ENCODE assay signal across 1 cellular context in the genomic region with DNA sequence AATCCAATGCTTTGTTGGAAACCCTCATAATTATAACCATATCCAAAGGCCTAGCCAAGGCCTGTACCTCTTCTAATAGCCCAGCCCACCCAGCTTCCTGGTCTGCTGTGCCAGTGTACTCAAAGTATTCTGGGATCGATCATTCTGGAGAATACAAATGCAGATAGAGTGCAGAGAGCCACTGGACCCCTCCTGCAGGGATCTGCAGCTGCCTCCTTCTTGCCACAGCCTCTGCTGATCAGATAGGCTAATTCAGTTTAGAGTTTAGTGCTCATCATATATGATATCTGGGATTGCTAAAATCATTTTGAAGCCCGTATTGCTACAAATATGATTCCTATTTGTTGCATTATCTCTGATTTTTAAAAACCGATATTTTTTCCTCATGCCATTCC.
TF ChIP-seq lines count a peak whose summit lies in the region.

No MANE protein-coding gene starts in this region.

TF ChIP-seq in WTC11, 78 proteins besides CTCF, POLR2A, EP300 and RAD21 (continued from another document):
- TF ChIP-seq, protein P1, sequence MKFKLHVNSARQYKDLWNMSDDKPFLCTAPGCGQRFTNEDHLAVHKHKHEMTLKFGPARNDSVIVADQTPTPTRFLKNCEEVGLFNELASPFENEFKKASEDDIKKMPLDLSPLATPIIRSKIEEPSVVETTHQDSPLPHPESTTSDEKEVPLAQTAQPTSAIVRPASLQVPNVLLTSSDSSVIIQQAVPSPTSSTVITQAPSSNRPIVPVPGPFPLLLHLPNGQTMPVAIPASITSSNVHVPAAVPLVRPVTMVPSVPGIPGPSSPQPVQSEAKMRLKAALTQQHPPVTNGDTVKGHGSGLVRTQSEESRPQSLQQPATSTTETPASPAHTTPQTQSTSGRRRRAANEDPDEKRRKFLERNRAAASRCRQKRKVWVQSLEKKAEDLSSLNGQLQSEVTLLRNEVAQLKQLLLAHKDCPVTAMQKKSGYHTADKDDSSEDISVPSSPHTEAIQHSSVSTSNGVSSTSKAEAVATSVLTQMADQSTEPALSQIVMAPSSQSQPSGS (CRISPR knock-in tag; IDR thresholded peaks at IDR 0.05; ENCODE audit: borderline replicate concordance, low read depth): no peak
- no peak for TF ChIP-seq EMX1 (CRISPR knock-in tag; IDR thresholded peaks at IDR 0.05)
- no peak for TF ChIP-seq NFATC4 (CRISPR knock-in tag; IDR thresholded peaks at IDR 0.05)
- no peak for TF ChIP-seq SMAD4 (CRISPR knock-in tag; IDR thresholded peaks at IDR 0.05)
- TF ChIP-seq TP53 (CRISPR knock-in tag; IDR thresholded peaks at IDR 0.05): no peak
- TF ChIP-seq, protein P2, sequence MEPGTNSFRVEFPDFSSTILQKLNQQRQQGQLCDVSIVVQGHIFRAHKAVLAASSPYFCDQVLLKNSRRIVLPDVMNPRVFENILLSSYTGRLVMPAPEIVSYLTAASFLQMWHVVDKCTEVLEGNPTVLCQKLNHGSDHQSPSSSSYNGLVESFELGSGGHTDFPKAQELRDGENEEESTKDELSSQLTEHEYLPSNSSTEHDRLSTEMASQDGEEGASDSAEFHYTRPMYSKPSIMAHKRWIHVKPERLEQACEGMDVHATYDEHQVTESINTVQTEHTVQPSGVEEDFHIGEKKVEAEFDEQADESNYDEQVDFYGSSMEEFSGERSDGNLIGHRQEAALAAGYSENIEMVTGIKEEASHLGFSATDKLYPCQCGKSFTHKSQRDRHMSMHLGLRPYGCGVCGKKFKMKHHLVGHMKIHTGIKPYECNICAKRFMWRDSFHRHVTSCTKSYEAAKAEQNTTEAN (CRISPR knock-in tag; IDR thresholded peaks at IDR 0.05): no peak
- TF ChIP-seq, protein P3, sequence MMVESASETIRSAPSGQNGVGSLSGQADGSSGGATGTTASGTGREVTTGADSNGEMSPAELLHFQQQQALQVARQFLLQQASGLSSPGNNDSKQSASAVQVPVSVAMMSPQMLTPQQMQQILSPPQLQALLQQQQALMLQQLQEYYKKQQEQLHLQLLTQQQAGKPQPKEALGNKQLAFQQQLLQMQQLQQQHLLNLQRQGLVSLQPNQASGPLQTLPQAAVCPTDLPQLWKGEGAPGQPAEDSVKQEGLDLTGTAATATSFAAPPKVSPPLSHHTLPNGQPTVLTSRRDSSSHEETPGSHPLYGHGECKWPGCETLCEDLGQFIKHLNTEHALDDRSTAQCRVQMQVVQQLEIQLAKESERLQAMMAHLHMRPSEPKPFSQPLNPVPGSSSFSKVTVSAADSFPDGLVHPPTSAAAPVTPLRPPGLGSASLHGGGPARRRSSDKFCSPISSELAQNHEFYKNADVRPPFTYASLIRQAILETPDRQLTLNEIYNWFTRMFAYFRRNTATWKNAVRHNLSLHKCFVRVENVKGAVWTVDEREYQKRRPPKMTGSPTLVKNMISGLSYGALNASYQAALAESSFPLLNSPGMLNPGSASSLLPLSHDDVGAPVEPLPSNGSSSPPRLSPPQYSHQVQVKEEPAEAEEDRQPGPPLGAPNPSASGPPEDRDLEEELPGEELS (CRISPR knock-in tag; IDR thresholded peaks at IDR 0.05): no peak
- no peak for TF ChIP-seq ZNF396 (CRISPR knock-in tag; IDR thresholded peaks at IDR 0.05; ENCODE audit: borderline replicate concordance)
- TF ChIP-seq, protein P4, sequence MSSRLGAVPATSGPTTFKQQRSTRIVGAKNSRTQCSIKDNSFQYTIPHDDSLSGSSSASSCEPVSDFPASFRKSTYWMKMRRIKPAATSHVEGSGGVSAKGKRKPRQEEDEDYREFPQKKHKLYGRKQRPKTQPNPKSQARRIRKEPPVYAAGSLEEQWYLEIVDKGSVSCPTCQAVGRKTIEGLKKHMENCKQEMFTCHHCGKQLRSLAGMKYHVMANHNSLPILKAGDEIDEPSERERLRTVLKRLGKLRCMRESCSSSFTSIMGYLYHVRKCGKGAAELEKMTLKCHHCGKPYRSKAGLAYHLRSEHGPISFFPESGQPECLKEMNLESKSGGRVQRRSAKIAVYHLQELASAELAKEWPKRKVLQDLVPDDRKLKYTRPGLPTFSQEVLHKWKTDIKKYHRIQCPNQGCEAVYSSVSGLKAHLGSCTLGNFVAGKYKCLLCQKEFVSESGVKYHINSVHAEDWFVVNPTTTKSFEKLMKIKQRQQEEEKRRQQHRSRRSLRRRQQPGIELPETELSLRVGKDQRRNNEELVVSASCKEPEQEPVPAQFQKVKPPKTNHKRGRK (CRISPR knock-in tag; IDR thresholded peaks at IDR 0.05; ENCODE audit: borderline replicate concordance): no peak
- TF ChIP-seq, protein P5, sequence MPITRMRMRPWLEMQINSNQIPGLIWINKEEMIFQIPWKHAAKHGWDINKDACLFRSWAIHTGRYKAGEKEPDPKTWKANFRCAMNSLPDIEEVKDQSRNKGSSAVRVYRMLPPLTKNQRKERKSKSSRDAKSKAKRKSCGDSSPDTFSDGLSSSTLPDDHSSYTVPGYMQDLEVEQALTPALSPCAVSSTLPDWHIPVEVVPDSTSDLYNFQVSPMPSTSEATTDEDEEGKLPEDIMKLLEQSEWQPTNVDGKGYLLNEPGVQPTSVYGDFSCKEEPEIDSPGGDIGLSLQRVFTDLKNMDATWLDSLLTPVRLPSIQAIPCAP (CRISPR knock-in tag; IDR thresholded peaks at IDR 0.05): no peak
TF ChIP-seq in WTC11: peak in this region for 0.
